ENCODE assay signal across 1 cellular context in genomic region chr11:9568854-9569587, GRCh38.
TF ChIP-seq lines count a peak whose summit lies in the region.

No MANE protein-coding gene starts in this region.

TF ChIP-seq in IMR-90, 13 proteins besides CTCF, POLR2A, EP300 and RAD21 (continued from another document):
- no peak for TF ChIP-seq ELK1 (IDR thresholded peaks at IDR 0.05; ENCODE audit: borderline replicate concordance, low read depth, low read length)
